ENCODE assay signal across 21 cellular contexts in genomic region chr11:35911616-35912165, GRCh38.
"Had no signal": no experiment of that assay in that cellular context is flagged by ENCODE, and none has a peak within 500 bp of the region (broad histone marks: within the 10 kb centered on the region; RNA-seq: fewer than 3 reads in every experiment).

No MANE protein-coding gene starts in this region.

- DNase-seq: activated CD4-positive, alpha-beta T cell treated with anti-CD3 and anti-CD28 coated beads, Interleukin-2, amount 10 ng/mL, durations not matched to agents 24 days and 14 days; activated CD8-positive, alpha-beta T cell treated with anti-CD3 and anti-CD28 coated beads for 36 hours; activated naive CD4-positive, alpha-beta T cell treated with Interleukin-2 at 50 U/mL for 16 hours; activated T-cell treated with anti-CD3 and anti-CD28 coated beads, Interleukin-2, amount 50 U/mL, for 1 hour; aorta; brain microvascular endothelial cell; islet precursor cell; left colon; midbrain; nucleus accumbens; stimulated activated naive CD4-positive, alpha-beta T cell treated with Interleukin-2 at 50 U/mL for 16 hours; T-cell; thyroid gland had no signal

- H3K36me3 Mint-ChIP-seq: T-cell had no signal

- H3K27ac Mint-ChIP-seq: activated CD4-positive, alpha-beta T cell treated with anti-CD3 and anti-CD28 coated beads, Interleukin-2, amount 10 ng/mL, durations not matched to agents 24 days and 14 days; activated CD8-positive, alpha-beta T cell treated with anti-CD3 and anti-CD28 coated beads for 36 hours; activated T-helper 2 cell treated with anti-CD3 and anti-CD28 coated beads, Interferon-gamma antibody, Interleukin-2, Interleukin-4, amounts not matched to agents 10 μg/mL and 5 μg/mL and 100 μg/mL, durations not matched to agents 14 hours and 24 hours and 36 hours; nephron; T-cell had no signal

- H3K4me3 ChIP-seq: coronary artery, hepatocyte, lung, thyroid gland had no signal

- H3K9me3 Mint-ChIP-seq: activated CD4-positive, alpha-beta T cell treated with anti-CD3 and anti-CD28 coated beads, Interleukin-2, amount 10 ng/mL, durations not matched to agents 24 days and 14 days; activated CD8-positive, alpha-beta T cell treated with anti-CD3 and anti-CD28 coated beads for 36 hours; activated T-helper 2 cell treated with anti-CD3 and anti-CD28 coated beads, Interferon-gamma antibody, Interleukin-2, Interleukin-4, amounts not matched to agents 10 μg/mL and 5 μg/mL and 100 μg/mL, durations not matched to agents 14 hours and 24 hours and 36 hours; central memory CD8-positive, alpha-beta T cell; nephron had no signal

- ATAC-seq: activated CD8-positive, alpha-beta T cell treated with anti-CD3 and anti-CD28 coated beads for 36 hours; esophagus mucosa; left colon; T-cell had no signal

- H3K4me1 Mint-ChIP-seq: activated CD4-positive, alpha-beta T cell treated with anti-CD3 and anti-CD28 coated beads, Interleukin-2, amount 10 ng/mL, durations not matched to agents 24 days and 14 days; T-cell had no signal

- H3K4me3 Mint-ChIP-seq: activated CD4-positive, alpha-beta T cell treated with anti-CD3 and anti-CD28 coated beads, Interleukin-2, amount 10 ng/mL, durations not matched to agents 24 days and 14 days; activated CD8-positive, alpha-beta T cell treated with anti-CD3 and anti-CD28 coated beads for 36 hours; central memory CD8-positive, alpha-beta T cell; nephron; T-cell had no signal

- H3K27me3 Mint-ChIP-seq: progenitor cell of endocrine pancreas had no signal
